1 cellular context compared by ENCODE assay signal in the genomic region with DNA sequence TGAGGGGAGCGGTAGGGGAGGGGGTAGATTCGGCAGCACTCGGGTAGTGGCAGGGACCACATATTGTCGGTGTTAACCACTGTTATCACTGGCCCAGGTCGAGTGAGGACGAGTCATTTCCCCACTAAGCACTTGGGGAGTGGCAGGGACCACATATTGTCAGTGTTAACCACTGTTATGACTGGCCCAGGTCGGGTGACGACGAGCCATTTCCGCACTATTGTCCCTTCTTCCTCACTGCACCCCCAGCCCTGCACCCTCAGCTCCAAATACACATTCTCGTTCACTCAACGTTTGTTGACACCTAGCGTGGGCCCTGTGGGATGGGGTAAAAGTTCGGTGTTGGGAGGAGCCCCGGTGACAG.
TF ChIP-seq lines count a peak whose summit lies in the region.

No MANE protein-coding gene starts in this region.

TF ChIP-seq in HCT116, 20 proteins besides CTCF, POLR2A, EP300 and RAD21 (continued from another document):
- TF ChIP-seq CEBPB (IDR thresholded peaks at IDR 0.05; ENCODE audit: low read depth): no peak
- no peak for TF ChIP-seq EZH2phosphoT487 (IDR thresholded peaks at IDR 0.05; ENCODE audit: borderline replicate concordance)
- no peak for TF ChIP-seq SIN3A (IDR thresholded peaks at IDR 0.05; ENCODE audit: low read depth)
- no peak for TF ChIP-seq JUND (IDR thresholded peaks at IDR 0.05)
- no peak for TF ChIP-seq SRF (IDR thresholded peaks at IDR 0.05; ENCODE audit: low read depth)
- TF ChIP-seq CBX3 (IDR thresholded peaks at IDR 0.05; ENCODE audit: low read depth): no peak
- TF ChIP-seq FOSL1 (IDR thresholded peaks at IDR 0.05; ENCODE audit: low read depth): no peak
- no peak for TF ChIP-seq POLR2AphosphoS5 (IDR thresholded peaks at IDR 0.05; ENCODE audit: low read depth, low read length)
- TF ChIP-seq TCF7L2 (IDR thresholded peaks at IDR 0.05; ENCODE audit: borderline replicate concordance, extremely low read depth, insufficient read depth, insufficient read length): no peak
- no peak for TF ChIP-seq ATF3 (IDR thresholded peaks at IDR 0.05)
- TF ChIP-seq EZH2 (IDR thresholded peaks at IDR 0.05): no peak
- TF ChIP-seq MAX (IDR thresholded peaks at IDR 0.05): no peak
- TF ChIP-seq ELF1 (IDR thresholded peaks at IDR 0.05; ENCODE audit: borderline replicate concordance, low read depth): no peak
